21 cellular contexts compared by ENCODE assay signal in genomic region chr3:127393131-127393820, GRCh38.
"Had no signal": no experiment of that assay in that cellular context is flagged by ENCODE, and none has a peak within 500 bp of the region (broad histone marks: within the 10 kb centered on the region; RNA-seq: fewer than 3 reads in every experiment).

No MANE protein-coding gene starts in this region.

- H3K4me3 Mint-ChIP-seq: activated CD4-positive, alpha-beta T cell treated with anti-CD3 and anti-CD28 coated beads for 36 hours; activated CD8-positive, alpha-beta T cell treated with anti-CD3 and anti-CD28 coated beads, Interleukin-2, amount 10 ng/mL, durations not matched to agents 7 days and 5 days; activated naive CD8-positive, alpha-beta T cell treated with anti-CD3 and anti-CD28 coated beads for 36 hours; naive thymus-derived CD4-positive, alpha-beta T cell; stimulated activated memory B cell treated with anti-CD40 and anti-IgM and Interleukin-4, amounts not matched to agents 10 μg/mL and 1 μg/mL and 100 μg/mL, for 72 hours had no signal

- DNase-seq: activated CD4-positive, alpha-beta T cell treated with anti-CD3 and anti-CD28 coated beads for 36 hours; activated CD4-positive, CD25-positive, alpha-beta regulatory T cell; activated CD8-positive, alpha-beta T cell treated with anti-CD3 and anti-CD28 coated beads, Interleukin-2, amount 10 ng/mL, durations not matched to agents 7 days and 5 days; activated effector memory CD4-positive, alpha-beta T cell treated with Interleukin-2 at 50 U/mL for 16 hours; activated naive CD4-positive, alpha-beta T cell treated with Interleukin-2 at 50 U/mL for 16 hours; activated naive CD8-positive, alpha-beta T cell treated with anti-CD3 and anti-CD28 coated beads for 36 hours; adrenal gland; brain microvascular endothelial cell; caudate nucleus; esophagus squamous epithelium; midbrain; right lobe of liver; stimulated activated CD4-positive, alpha-beta T cell treated with anti-CD3 and anti-CD28 coated beads, Interleukin-4, amount 100 ng/mL, for 24 hours; stomach; thyroid gland; upper lobe of left lung had no signal

- H3K9me3 Mint-ChIP-seq: activated naive CD8-positive, alpha-beta T cell treated with anti-CD3 and anti-CD28 coated beads for 36 hours; stimulated activated memory B cell treated with anti-CD40 and anti-IgM and Interleukin-4, amounts not matched to agents 10 μg/mL and 1 μg/mL and 100 μg/mL, for 72 hours had no signal

- FAIRE-seq: frontal cortex had no signal

- H3K27me3 ChIP-seq: ascending aorta, brain microvascular endothelial cell, right lobe of liver, thyroid gland, upper lobe of left lung had no signal

- H3K36me3 Mint-ChIP-seq: activated naive CD8-positive, alpha-beta T cell treated with anti-CD3 and anti-CD28 coated beads for 36 hours; naive thymus-derived CD4-positive, alpha-beta T cell; stimulated activated memory B cell treated with anti-CD40 and anti-IgM and Interleukin-4, amounts not matched to agents 10 μg/mL and 1 μg/mL and 100 μg/mL, for 72 hours had no signal

- ATAC-seq: activated CD4-positive, alpha-beta T cell treated with anti-CD3 and anti-CD28 coated beads for 36 hours; activated CD8-positive, alpha-beta T cell treated with anti-CD3 and anti-CD28 coated beads, Interleukin-2, amount 10 ng/mL, durations not matched to agents 7 days and 5 days; naive thymus-derived CD4-positive, alpha-beta T cell; right lobe of liver; stimulated activated memory B cell treated with anti-CD40 and anti-IgM and Interleukin-4, amounts not matched to agents 10 μg/mL and 1 μg/mL and 100 μg/mL, for 72 hours had no signal

- H3K27ac Mint-ChIP-seq: activated CD4-positive, alpha-beta T cell treated with anti-CD3 and anti-CD28 coated beads for 36 hours; activated CD8-positive, alpha-beta T cell treated with anti-CD3 and anti-CD28 coated beads, Interleukin-2, amount 10 ng/mL, durations not matched to agents 7 days and 5 days; activated naive CD8-positive, alpha-beta T cell treated with anti-CD3 and anti-CD28 coated beads for 36 hours; naive thymus-derived CD4-positive, alpha-beta T cell; stimulated activated memory B cell treated with anti-CD40 and anti-IgM and Interleukin-4, amounts not matched to agents 10 μg/mL and 1 μg/mL and 100 μg/mL, for 72 hours had no signal

- H3K4me3 ChIP-seq: adrenal gland, ascending aorta, esophagus squamous epithelium, right lobe of liver, skin epidermis, stomach, thyroid gland, upper lobe of left lung had no signal

- H3K4me1 Mint-ChIP-seq: activated CD4-positive, alpha-beta T cell treated with anti-CD3 and anti-CD28 coated beads for 36 hours; activated naive CD8-positive, alpha-beta T cell treated with anti-CD3 and anti-CD28 coated beads for 36 hours; naive thymus-derived CD4-positive, alpha-beta T cell; stimulated activated memory B cell treated with anti-CD40 and anti-IgM and Interleukin-4, amounts not matched to agents 10 μg/mL and 1 μg/mL and 100 μg/mL, for 72 hours had no signal

- H3K36me3 ChIP-seq: adrenal gland, ascending aorta, brain microvascular endothelial cell, esophagus squamous epithelium, right lobe of liver, stomach, thyroid gland, upper lobe of left lung had no signal
